In genomic region chr1:17683551-17683950, GRCh38 we compare ENCODE assay signal across 25 cellular contexts.
"Had no signal": no experiment of that assay in that cellular context is flagged by ENCODE, and none has a peak within 500 bp of the region (broad histone marks: within the 10 kb centered on the region; RNA-seq: fewer than 3 reads in every experiment).

No MANE protein-coding gene starts in this region.

- H3K36me3 Mint-ChIP-seq: activated naive CD8-positive, alpha-beta T cell; memory B cell had no signal

- H3K9me3 Mint-ChIP-seq: activated T-cell treated with anti-CD3 and anti-CD28 coated beads, Interleukin-2, amount 50 U/mL, for 4 hours; activated T-helper 2 cell treated with anti-CD3 and anti-CD28 coated beads, Interferon-gamma antibody, Interleukin-2, Interleukin-4, amounts not matched to agents 10 μg/mL and 5 μg/mL and 100 μg/mL, durations not matched to agents 14 hours and 24 hours and 36 hours; memory B cell; nephron progenitor cell; T-helper 1 cell treated with Interleukin-12 subunit alpha and Interleukin-12 subunit beta and Interleukin-4 antibody, amounts not matched to agents 30 μg/mL and 1 μg/mL, for 36 hours; WTC11 had no signal

- DNase-seq: activated CD4-positive, alpha-beta T cell treated with anti-CD3 and anti-CD28 coated beads for 36 hours; activated CD4-positive, alpha-beta T cell treated with anti-CD3 and anti-CD28 coated beads, Interleukin-2, amount 50 U/mL, for 4 hours; activated CD8-positive, alpha-beta memory T cell treated with anti-CD3 and anti-CD28 coated beads for 24 hours; activated CD8-positive, alpha-beta memory T cell treated with anti-CD3 and anti-CD28 coated beads, Interleukin-2, amount 50 U/mL, for 4 hours; activated naive CD4-positive, alpha-beta T cell; activated T-cell treated with anti-CD3 and anti-CD28 coated beads, Interleukin-2, amount 50 U/mL, for 4 hours; adrenal gland; cerebellar nuclear complex; glutamatergic neuron; nephron progenitor cell; posterior cingulate gyrus; retina; sigmoid colon; stimulated activated CD4-positive, alpha-beta T cell treated with anti-CD3 and anti-CD28 coated beads, Interleukin-2, amount 100 ng/mL, for 48 hours; stimulated activated naive CD4-positive, alpha-beta T cell; T1000 had no signal

- H3K9me3 ChIP-seq: adrenal gland, ascending aorta, sigmoid colon, thoracic aorta had no signal

- H3K4me3 Mint-ChIP-seq: activated CD4-positive, alpha-beta T cell treated with anti-CD3 and anti-CD28 coated beads for 36 hours; activated naive CD8-positive, alpha-beta T cell; activated T-cell treated with anti-CD3 and anti-CD28 coated beads, Interleukin-2, amount 50 U/mL, for 4 hours; memory B cell; nephron progenitor cell; T-helper 1 cell treated with Interleukin-12 subunit alpha and Interleukin-12 subunit beta and Interleukin-4 antibody, amounts not matched to agents 30 μg/mL and 1 μg/mL, for 36 hours; WTC11 had no signal

- H3K4me1 ChIP-seq: adrenal gland had no signal

- H3K4me3 ChIP-seq: adrenal gland, ascending aorta, coronary artery, hepatocyte, sigmoid colon, thoracic aorta had no signal

- H3K27me3 Mint-ChIP-seq: activated naive CD8-positive, alpha-beta T cell had no signal

- H3K4me1 Mint-ChIP-seq: activated CD4-positive, alpha-beta T cell treated with anti-CD3 and anti-CD28 coated beads for 36 hours had no signal

- H3K27ac Mint-ChIP-seq: activated CD4-positive, alpha-beta T cell treated with anti-CD3 and anti-CD28 coated beads for 36 hours; activated naive CD8-positive, alpha-beta T cell; activated T-helper 2 cell treated with anti-CD3 and anti-CD28 coated beads, Interferon-gamma antibody, Interleukin-2, Interleukin-4, amounts not matched to agents 10 μg/mL and 5 μg/mL and 100 μg/mL, durations not matched to agents 14 hours and 24 hours and 36 hours; memory B cell; nephron progenitor cell; T-helper 1 cell treated with Interleukin-12 subunit alpha and Interleukin-12 subunit beta and Interleukin-4 antibody, amounts not matched to agents 30 μg/mL and 1 μg/mL, for 36 hours; WTC11 had no signal

- ATAC-seq: activated CD4-positive, alpha-beta T cell treated with anti-CD3 and anti-CD28 coated beads for 36 hours; activated T-cell treated with anti-CD3 and anti-CD28 coated beads, Interleukin-2, amount 50 U/mL, for 4 hours had no signal

- H3K27me3 ChIP-seq: adrenal gland, ascending aorta, hepatocyte, sigmoid colon had no signal
